13 cellular contexts compared by ENCODE assay signal in genomic region chr4:150976478-150977118, GRCh38. TPM values are rescaled to one million over a fixed set of nuclear protein-coding genes. Genes with fewer than 3 reads are reported as not detected.
DNase-seq lines count a peak whose midpoint lies in the region; ATAC-seq and TF ChIP-seq lines count a peak whose summit lies in the region.
"Had no signal": no experiment of that assay in that cellular context is flagged by ENCODE, and none has a peak within 500 bp of the region (broad histone marks: within the 10 kb centered on the region; RNA-seq: fewer than 3 reads in every experiment).

No MANE protein-coding gene starts in this region.

- no peaks in the 10 kb centered on the region for H3K9me3 ChIP-seq in BE2C
- H3K9me3 ChIP-seq: SJSA1 had no signal

- no peak for TF ChIP-seq POLR2A in NB4 (IDR thresholded peaks at IDR 0.05; ENCODE audit: extremely low read depth, insufficient read length)

- no peaks in the 10 kb centered on the region for H3K36me3 Mint-ChIP-seq in endothelial cell (ENCODE audit: low read depth, unreplicated experiment)

- H3K4me1 ChIP-seq in BE2C = no peaks in the 10 kb centered on the region; the same call in 1 of the 2 replicates
- H3K4me1 ChIP-seq: parathyroid adenoma, SJSA1 had no signal

- no peaks in the 10 kb centered on the region for H3K9me3 Mint-ChIP-seq in endothelial cell (ENCODE audit: unreplicated experiment)

- H3K4me3 Mint-ChIP-seq in endothelial cell (ENCODE audit: unreplicated experiment) = no peak overlapping the region

- ATAC-seq in GM18868 (IDR thresholded peaks at IDR 0.05; ENCODE audit: unreplicated experiment) (peak; percentile 63), HG02840 (IDR thresholded peaks at IDR 0.05; ENCODE audit: low FRiP score, unreplicated experiment) (no peak)

- H3K36me3 ChIP-seq in BE2C = no peaks in the 10 kb centered on the region; the same call in 1 of the 2 replicates
- H3K36me3 ChIP-seq: SJSA1 had no signal

- no peak overlapping the region for H3K27ac Mint-ChIP-seq in endothelial cell (ENCODE audit: unreplicated experiment)
- H3K27ac Mint-ChIP-seq: CD4-positive, alpha-beta memory T cell had no signal

- H3K4me3 ChIP-seq in BE2C (ENCODE audit: low read depth, low read length) (no peak overlapping the region), NB4 (ENCODE audit: low read depth, low read length) (no peak overlapping the region)
- H3K4me3 ChIP-seq: SJSA1 had no signal

- H3K27me3 ChIP-seq in BE2C = no peaks in the 10 kb centered on the region
- H3K27me3 ChIP-seq: SJSA1 had no signal

- TF ChIP-seq CTCF in BE2C (IDR thresholded peaks at IDR 0.05; ENCODE audit: low read depth, low read length) (peak; percentile 27), NB4 (IDR thresholded peaks at IDR 0.05; ENCODE audit: low read depth, low read length) (no peak), endothelial cell (IDR thresholded peaks at IDR 0.05; ENCODE audit: unreplicated experiment) (peak; percentile 18)

- DNase-seq in BE2C (no peak), NB4 (ENCODE audit: low read depth) (peak; percentile 52), endothelial cell (ENCODE audit: low spot score) (no peak), NCI-H2107 (lab: John Stamatoyannopoulos, UW) (no peak), NCI-H1436 (lab: John Stamatoyannopoulos, UW) (no peak)
- no peak for DNase-seq in stimulated activated naive CD4-positive, alpha-beta T cell treated with Interleukin-2 at 50 U/mL for 16 hours (lab: John Stamatoyannopoulos, UW)
- DNase-seq: activated CD4-positive, alpha-beta T cell treated with anti-CD3 and anti-CD28 coated beads for 48 hours; CD4-positive, alpha-beta memory T cell; HCEC 1CT had no signal

- no peaks in the 10 kb centered on the region for H3K27me3 Mint-ChIP-seq in endothelial cell (ENCODE audit: unreplicated experiment)
- H3K27me3 Mint-ChIP-seq: CD4-positive, alpha-beta memory T cell had no signal

- peaks cover 10% of the 10 kb centered on the region for H3K4me1 Mint-ChIP-seq in endothelial cell (ENCODE audit: unreplicated experiment)

RNA-seq across cellular contexts. Expression of gene LRBA, which starts 38.5 kb away (rescaled TPM):
- 133 TPM for polyA plus RNA-seq in BE2C (2012; ENCODE audit: insufficient read depth, insufficient read length, low read depth)
- total RNA-seq in endothelial cell (ENCODE audit: unreplicated experiment) = 44.3 TPM
